ENCODE assay signal across 1 cellular context in the genomic region with DNA sequence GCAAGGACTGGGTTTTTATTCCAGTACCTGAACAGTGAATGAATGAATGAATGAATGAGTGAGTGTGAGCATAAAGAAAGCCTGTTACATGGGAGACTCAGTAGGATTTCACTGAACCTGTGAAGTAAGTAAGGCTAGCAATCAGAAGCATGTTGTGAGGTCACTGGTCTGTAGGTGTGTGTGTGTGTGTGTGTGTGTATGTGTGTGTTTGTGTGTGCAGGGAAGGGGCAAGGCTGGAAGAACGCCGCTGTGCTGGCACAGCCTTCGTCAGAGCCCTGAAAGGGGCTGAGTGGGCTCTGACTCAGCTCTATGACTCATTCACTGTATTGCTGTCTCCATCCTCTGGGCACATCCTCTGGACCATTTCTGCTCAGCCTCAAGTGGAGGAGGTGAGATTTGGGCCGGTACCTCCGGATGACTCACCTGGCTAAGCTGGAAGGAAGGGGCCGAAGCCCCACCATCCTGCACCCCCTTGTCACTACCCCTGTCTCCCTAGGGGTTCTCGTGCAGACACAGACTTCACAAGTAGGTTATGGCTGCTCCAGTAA.
A peak's percentile ranks its signal among the peaks of the same experiment; 100 is the strongest.
TF ChIP-seq lines count a peak whose summit lies in the region.

No MANE protein-coding gene starts in this region.

TF ChIP-seq in K562, 482 proteins besides CTCF, POLR2A, EP300 and RAD21 (continues in another document):
- no peak for TF ChIP-seq SETDB1 (IDR thresholded peaks at IDR 0.05; ENCODE audit: low read length)
- peak; percentile 98 for TF ChIP-seq FOSL1 (tag; conservative IDR thresholded peaks at IDR 0.05)
- TF ChIP-seq HOXB6 (CRISPR knock-in tag; IDR thresholded peaks at IDR 0.05; ENCODE audit: borderline replicate concordance) = no peak
- no peak for TF ChIP-seq PTRF (tag; IDR thresholded peaks at IDR 0.05)
- no peak for TF ChIP-seq E2F4 (CRISPR knock-in tag; IDR thresholded peaks at IDR 0.05; ENCODE audit: low read depth)
- peak; percentile 85 for TF ChIP-seq SMARCA4 (IDR thresholded peaks at IDR 0.05)
- TF ChIP-seq, protein P1, sequence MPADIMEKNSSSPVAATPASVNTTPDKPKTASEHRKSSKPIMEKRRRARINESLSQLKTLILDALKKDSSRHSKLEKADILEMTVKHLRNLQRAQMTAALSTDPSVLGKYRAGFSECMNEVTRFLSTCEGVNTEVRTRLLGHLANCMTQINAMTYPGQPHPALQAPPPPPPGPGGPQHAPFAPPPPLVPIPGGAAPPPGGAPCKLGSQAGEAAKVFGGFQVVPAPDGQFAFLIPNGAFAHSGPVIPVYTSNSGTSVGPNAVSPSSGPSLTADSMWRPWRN (IDR thresholded peaks at IDR 0.05; ENCODE audit: low read depth) = no peak
- TF ChIP-seq TFAP4 (CRISPR knock-in tag; IDR thresholded peaks at IDR 0.05; ENCODE audit: borderline replicate concordance) = no peak
- no peak for TF ChIP-seq PKNOX1 (IDR thresholded peaks at IDR 0.05)
- no peak for TF ChIP-seq BRCA1 (IDR thresholded peaks at IDR 0.05)
- no peak for TF ChIP-seq BRCA1 (CRISPR knock-in tag; IDR thresholded peaks at IDR 0.05)
- TF ChIP-seq KHSRP (IDR thresholded peaks at IDR 0.05) = no peak
- TF ChIP-seq ZEB2 (IDR thresholded peaks at IDR 0.05) = peak; percentile 56; the same call in 1 of the 2 replicates
- peak; percentile 34 for TF ChIP-seq NEUROD1 (IDR thresholded peaks at IDR 0.05; ENCODE audit: borderline replicate concordance, low read depth, low read length, partially characterized antibody)
- no peak for TF ChIP-seq ZNF586 (CRISPR knock-in tag; conservative IDR thresholded peaks at IDR 0.05)
- no peak for TF ChIP-seq HNRNPL (IDR thresholded peaks at IDR 0.05; ENCODE audit: low read depth, low read length)
- TF ChIP-seq ZNF24 (IDR thresholded peaks at IDR 0.05) = peak; percentile 98
- TF ChIP-seq RCOR1 (IDR thresholded peaks at IDR 0.05; ENCODE audit: borderline replicate concordance in 1 of 2, low read depth in 2 of 2, low read length in 2 of 2) = peak in 1 of 2 experiments; percentile 74; a peak in 2 of 4 replicates
- no peak for TF ChIP-seq ZMIZ1 (IDR thresholded peaks at IDR 0.05; ENCODE audit: low read depth in 2 of 2, low read length in 2 of 2)
- no peak for TF ChIP-seq NR4A1 (CRISPR knock-in tag; IDR thresholded peaks at IDR 0.05)
- no peak for TF ChIP-seq NR4A1 (tag; IDR thresholded peaks at IDR 0.05)
- TF ChIP-seq CTBP1 (IDR thresholded peaks at IDR 0.05; ENCODE audit: borderline replicate concordance) = peak; percentile 89
- TF ChIP-seq MED1 (CRISPR knock-in tag; IDR thresholded peaks at IDR 0.05; ENCODE audit: borderline replicate concordance) = no peak
- 0 out of 2 replicates have a peak, but pooled peaks have one; percentile 13 for TF ChIP-seq EGR1 (conservative IDR thresholded peaks at IDR 0.05)
- TF ChIP-seq RREB1 (CRISPR knock-in tag; IDR thresholded peaks at IDR 0.05) = peak; percentile 55; the same call in 1 of the 2 replicates
- TF ChIP-seq KAT8 (IDR thresholded peaks at IDR 0.05; ENCODE audit: low read depth) = no peak
- no peak for TF ChIP-seq NCOA2 (IDR thresholded peaks at IDR 0.05; ENCODE audit: partially characterized antibody in 2 of 2)
- no peak for TF ChIP-seq ZBTB43 (CRISPR knock-in tag; IDR thresholded peaks at IDR 0.05)
- TF ChIP-seq C11orf30 (IDR thresholded peaks at IDR 0.05; ENCODE audit: low read depth) = peak; percentile 66
- TF ChIP-seq HDAC1 (IDR thresholded peaks at IDR 0.05) = 0 out of 4 replicates have a peak, but pooled peaks of 1 of the 2 experiments have one; percentile 30
- no peak for TF ChIP-seq ZBED1 (IDR thresholded peaks at IDR 0.05)
- peak; percentile 31; the same call in 1 of the 2 replicates for TF ChIP-seq ZNF316 (IDR thresholded peaks at IDR 0.05)
- no peak for TF ChIP-seq HMGN3 (IDR thresholded peaks at IDR 0.05; ENCODE audit: borderline replicate concordance, extremely low read depth, insufficient read length, low read depth, low read length)
- TF ChIP-seq LCOR (CRISPR knock-in tag; IDR thresholded peaks at IDR 0.05) = 0 out of 2 replicates have a peak, but pooled peaks have one; percentile 24
- no peak for TF ChIP-seq SRSF9 (IDR thresholded peaks at IDR 0.05; ENCODE audit: borderline replicate concordance, low read depth, low read length)
- TF ChIP-seq ATF3 (IDR thresholded peaks at IDR 0.05) = peak; percentile 96
- TF ChIP-seq ATF3 (CRISPR knock-in tag; conservative IDR thresholded peaks at IDR 0.05) = no peak
- TF ChIP-seq ARID1B (IDR thresholded peaks at IDR 0.05) = peak; percentile 79
- TF ChIP-seq JUN (IDR thresholded peaks at IDR 0.05; ENCODE audit: borderline replicate concordance, low read depth, low read length) = peak; percentile 96
- TF ChIP-seq JUN (CRISPR knock-in tag; IDR thresholded peaks at IDR 0.05; ENCODE audit: borderline replicate concordance) = no peak
- TF ChIP-seq NBN (IDR thresholded peaks at IDR 0.05; ENCODE audit: low read depth) = no peak
- TF ChIP-seq ZFPM2 (CRISPR knock-in tag; IDR thresholded peaks at IDR 0.05) = no peak
- TF ChIP-seq PCBP2 (IDR thresholded peaks at IDR 0.05; ENCODE audit: low read depth, low read length, poor library complexity, severe bottlenecking) = no peak
- no peak for TF ChIP-seq KDM5B (IDR thresholded peaks at IDR 0.05; ENCODE audit: insufficient replicate concordance, low read depth, low read length)
- TF ChIP-seq BACH1 (tag; IDR thresholded peaks at IDR 0.05) = no peak; the same call in 1 of the 2 replicates
- TF ChIP-seq FIP1L1 (IDR thresholded peaks at IDR 0.05; ENCODE audit: low read depth, low read length, poor library complexity, severe bottlenecking) = no peak
- TF ChIP-seq HLTF (IDR thresholded peaks at IDR 0.05) = peak; percentile 57; the same call in 1 of the 2 replicates
- peak; percentile 74 for TF ChIP-seq SMARCE1 (IDR thresholded peaks at IDR 0.05)
- TF ChIP-seq YY1 (IDR thresholded peaks at IDR 0.05; ENCODE audit: borderline replicate concordance in 1 of 3, control insufficient read depth in 1 of 3, extremely low read depth in 1 of 3, insufficient read depth in 3 of 3, insufficient read length in 1 of 3, insufficient replicate concordance in 2 of 3, low read depth in 1 of 3, low read length in 2 of 3) = no peak
- no peak for TF ChIP-seq RFX5 (IDR thresholded peaks at IDR 0.05; ENCODE audit: low read depth, low read length)
- TF ChIP-seq RAD51 (IDR thresholded peaks at IDR 0.05; ENCODE audit: borderline replicate concordance, low read depth) = no peak
- TF ChIP-seq JUND (IDR thresholded peaks at IDR 0.05; ENCODE audit: borderline replicate concordance, low read depth, low read length) = peak; percentile 95
- peak; percentile 91 for TF ChIP-seq JUND (tag; IDR thresholded peaks at IDR 0.05; ENCODE audit: borderline replicate concordance, low read depth, low read length)
- no peak for TF ChIP-seq ZNF584 (CRISPR knock-in tag; IDR thresholded peaks at IDR 0.05; ENCODE audit: low read depth)
- peak; percentile 77 for TF ChIP-seq JUNB (CRISPR knock-in tag; conservative IDR thresholded peaks at IDR 0.05)
- TF ChIP-seq DPF2 (IDR thresholded peaks at IDR 0.05) = peak; percentile 9
- no peak for TF ChIP-seq SP1 (CRISPR knock-in tag; IDR thresholded peaks at IDR 0.05)
